8 cellular contexts compared by ENCODE assay signal in the genomic region with DNA sequence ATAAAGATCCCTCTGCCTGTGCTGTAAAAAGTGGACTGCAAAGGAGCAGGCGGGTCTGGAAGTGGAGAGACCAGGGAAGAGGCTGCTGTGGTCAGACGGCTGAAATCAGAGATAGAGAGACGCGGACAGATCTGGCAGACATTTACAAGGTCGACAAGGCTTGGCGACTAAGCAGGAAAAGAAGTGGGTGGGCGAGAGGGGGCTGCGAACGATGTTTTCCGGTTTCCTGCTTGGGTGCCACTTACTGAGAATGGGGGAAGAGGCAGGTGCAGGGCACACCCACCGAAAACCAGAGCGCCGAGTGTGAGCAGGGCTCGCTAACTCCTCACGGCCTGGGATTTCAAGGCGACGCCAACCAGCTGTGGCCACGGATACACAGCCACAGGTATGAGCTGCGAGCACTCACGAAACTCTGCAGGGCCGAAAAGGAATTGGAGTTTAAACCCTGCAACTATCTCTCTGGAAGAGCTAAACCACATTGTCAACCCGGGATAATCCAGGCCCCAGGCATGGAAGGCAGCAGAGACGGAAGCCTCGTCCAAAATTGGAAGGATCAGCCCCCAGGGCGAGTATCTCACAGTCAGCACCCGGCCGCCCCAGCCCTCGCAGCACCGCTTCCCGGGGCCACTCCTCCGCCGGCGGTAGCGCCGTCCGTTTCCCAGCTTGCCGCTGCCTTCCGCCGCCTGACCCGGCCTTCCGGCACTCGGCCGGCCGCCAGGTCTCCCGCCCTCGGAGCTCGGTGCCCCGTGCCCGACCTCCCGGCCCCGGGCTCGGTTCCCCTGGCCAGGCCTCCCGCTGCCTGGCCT. TPM values are rescaled to one million over a fixed set of nuclear protein-coding genes. Genes with fewer than 3 reads are reported as not detected.
DNase-seq lines count a peak whose midpoint lies in the region; ATAC-seq and TF ChIP-seq lines count a peak whose summit lies in the region.

No MANE protein-coding gene starts in this region.

- peak overlapping the region; percentile 73 for H3K27ac ChIP-seq in ACC112 (ENCODE audit: low read depth, low read length)
- H3K27ac ChIP-seq in RWPE1: peak overlapping the region; percentile 95
- H3K27ac ChIP-seq in osteoblast (ENCODE audit: low read depth, low read length): peak overlapping the region; percentile 75

- CTCF ChIA-PET in RWPE1 (lab: Yijun Ruan, JAX): no interaction called here

- H3K4me3 ChIP-seq in ACC112 (ENCODE audit: low read depth, low read length) (peak overlapping the region; percentile 83), osteoblast (ENCODE audit: insufficient read depth, low read length) (peak overlapping the region; percentile 87)

- no peaks in the 10 kb centered on the region for H3K9me3 Mint-ChIP-seq in activated naive CD4-positive, alpha-beta T cell treated with anti-CD3 and anti-CD28 coated beads, Interleukin-2, amount 50 U/mL, for 72 hours

- peaks cover 61% of the 10 kb centered on the region for H3K79me2 ChIP-seq in ACC112 (ENCODE audit: control insufficient read depth, insufficient read depth, low read length, unreplicated experiment)
- H3K79me2 ChIP-seq in osteoblast (ENCODE audit: insufficient read depth, low read length): peaks cover 58% of the 10 kb centered on the region

- peaks cover 27% of the 10 kb centered on the region for H4K20me1 ChIP-seq in osteoblast (ENCODE audit: insufficient read depth, low read length)

- H3K36me3 ChIP-seq in ACC112 (ENCODE audit: insufficient read depth, low read length): no peaks in the 10 kb centered on the region; the same call in 1 of the 2 replicates
- H3K36me3 ChIP-seq in osteoblast (ENCODE audit: insufficient read depth, low read length): peaks cover 20% of the 10 kb centered on the region

- H3K4me2 ChIP-seq in osteoblast (ENCODE audit: insufficient read depth, low read length): peak overlapping the region; percentile 93

- H3K36me3 Mint-ChIP-seq in activated naive CD4-positive, alpha-beta T cell treated with anti-CD3 and anti-CD28 coated beads, Interleukin-2, amount 50 U/mL, for 72 hours: peaks cover 20 to 42% of the 10 kb centered on the region in 2 donors

- TF ChIP-seq CTCF in RWPE1 (conservative IDR thresholded peaks at IDR 0.05; ENCODE audit: low read depth) (no peak), osteoblast (IDR thresholded peaks at IDR 0.05; ENCODE audit: extremely low read depth, low read depth, low read length) (no peak)

- H3K9me3 ChIP-seq in osteoblast (ENCODE audit: low read depth, low read length): no peaks in the 10 kb centered on the region

- ATAC-seq in GM18520 (IDR thresholded peaks at IDR 0.05; ENCODE audit: unreplicated experiment): peak; percentile 7
- peak; percentile 23 for ATAC-seq in HG03066 (IDR thresholded peaks at IDR 0.05; ENCODE audit: low read depth, unreplicated experiment)
- ATAC-seq in activated naive CD4-positive, alpha-beta T cell treated with anti-CD3 and anti-CD28 coated beads, Interleukin-2, amount 50 U/mL, for 72 hours: peak; percentile 9 to 23

- peaks cover 30% of the 10 kb centered on the region for H3K4me1 ChIP-seq in ACC112 (ENCODE audit: control insufficient read depth, insufficient read depth, low read length, unreplicated experiment)
- peaks cover 40% of the 10 kb centered on the region for H3K4me1 ChIP-seq in osteoblast (ENCODE audit: insufficient read depth, low read length)

- H3K27ac Mint-ChIP-seq in activated naive CD4-positive, alpha-beta T cell treated with anti-CD3 and anti-CD28 coated beads, Interleukin-2, amount 50 U/mL, for 72 hours: peak overlapping the region; percentile 87 to 98

- no peak overlapping the region for H2AFZ ChIP-seq in ACC112 (ENCODE audit: low read length, unreplicated experiment)
- peak overlapping the region; percentile 73 for H2AFZ ChIP-seq in osteoblast (ENCODE audit: low read length)

- H3K27me3 ChIP-seq in ACC112 (ENCODE audit: insufficient read depth, low read length) (no peaks in the 10 kb centered on the region), osteoblast (ENCODE audit: insufficient read depth, low read length) (no peaks in the 10 kb centered on the region)

- DNase-seq in RWPE1 (ENCODE audit: low spot score): peak; percentile 30
- peak; percentile 39 to 71 for DNase-seq in activated naive CD4-positive, alpha-beta T cell treated with anti-CD3 and anti-CD28 coated beads, Interleukin-2, amount 50 U/mL, for 72 hours (ENCODE audit: low spot score in 2 of 2)
- DNase-seq in head of caudate nucleus: peak; percentile 11 to 87 (median 72)
- DNase-seq in osteoblast (ENCODE audit: insufficient read length, low spot score, missing footprints): no peak
- peak; percentile 74 for DNase-seq in ureter (ENCODE audit: low spot score)

- POLR2A ChIA-PET in RWPE1 (lab: Yijun Ruan, JAX; ENCODE audit: low non-redundant PET): interaction anchor here (1.7 kb wide), 1 partner anchor 111 kb away, joined by 3 read pairs; no protein-coding TSS in a partner anchor

- intact Hi-C loops in head of caudate nucleus (cut with DNase I): loop anchor here (5.0 kb wide), 3 partner anchors 84 to 376 kb away; partner anchors contain the start of genes ACSL1 and CENPU

RNA-seq across cellular contexts. Expression of gene CASP3, which starts 0.8 kb away (rescaled TPM):
- 10 to 100 TPM; 42.0 to 58.7 TPM for total RNA-seq in activated naive CD4-positive, alpha-beta T cell treated with anti-CD3 and anti-CD28 coated beads, Interleukin-2, amount 50 U/mL, for 72 hours
- 56.0 and 59.4 TPM in 2 replicates for total RNA-seq in osteoblast
- 17.4 TPM for total RNA-seq in ureter

RNA-seq across cellular contexts. Expression of gene PRIMPOL, which starts 1.1 kb away (rescaled TPM):
- 10 to 100 TPM; 10.8 to 24.9 TPM for total RNA-seq in activated naive CD4-positive, alpha-beta T cell treated with anti-CD3 and anti-CD28 coated beads, Interleukin-2, amount 50 U/mL, for 72 hours
- 15.6 and 16.6 TPM in 2 replicates for total RNA-seq in osteoblast
- total RNA-seq in ureter: 20.3 TPM
